In the genomic region with DNA sequence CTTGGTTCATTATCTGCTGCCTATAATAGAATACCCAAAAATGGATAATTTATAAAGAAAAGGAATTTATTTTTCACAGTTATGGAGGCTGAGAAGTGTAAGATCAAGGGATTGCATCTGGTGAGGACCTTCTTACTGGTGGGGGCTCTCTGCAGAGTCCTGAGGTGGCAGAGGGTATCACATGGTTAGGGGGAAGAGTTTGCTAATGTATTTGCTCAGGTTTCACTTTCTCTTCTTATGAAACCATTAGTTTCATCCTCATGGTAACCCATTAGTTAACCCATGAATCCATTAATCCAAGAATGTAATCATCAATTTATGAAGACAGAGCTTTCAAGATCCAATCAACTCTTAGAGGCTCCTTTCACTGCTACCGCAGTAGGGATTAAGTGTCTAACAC, we compare ENCODE assay signal across 1 cellular context.
TF ChIP-seq lines count a peak whose summit lies in the region.

No MANE protein-coding gene starts in this region.

TF ChIP-seq in GM12878, 131 proteins besides CTCF, POLR2A, EP300 and RAD21 (continued from another document):
- TF ChIP-seq, protein P1, sequence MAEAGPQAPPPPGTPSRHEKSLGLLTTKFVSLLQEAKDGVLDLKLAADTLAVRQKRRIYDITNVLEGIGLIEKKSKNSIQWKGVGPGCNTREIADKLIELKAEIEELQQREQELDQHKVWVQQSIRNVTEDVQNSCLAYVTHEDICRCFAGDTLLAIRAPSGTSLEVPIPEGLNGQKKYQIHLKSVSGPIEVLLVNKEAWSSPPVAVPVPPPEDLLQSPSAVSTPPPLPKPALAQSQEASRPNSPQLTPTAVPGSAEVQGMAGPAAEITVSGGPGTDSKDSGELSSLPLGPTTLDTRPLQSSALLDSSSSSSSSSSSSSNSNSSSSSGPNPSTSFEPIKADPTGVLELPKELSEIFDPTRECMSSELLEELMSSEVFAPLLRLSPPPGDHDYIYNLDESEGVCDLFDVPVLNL (IDR thresholded peaks at IDR 0.05; ENCODE audit: low read depth, low read length): no peak
- no peak for TF ChIP-seq CEBPB (IDR thresholded peaks at IDR 0.05; ENCODE audit: borderline replicate concordance in 1 of 2, low read depth in 2 of 2, low read length in 2 of 2)
- TF ChIP-seq MTA2 (IDR thresholded peaks at IDR 0.05; ENCODE audit: low read depth): no peak
- TF ChIP-seq CBX5 (IDR thresholded peaks at IDR 0.05; ENCODE audit: low read depth): no peak
- TF ChIP-seq RUNX3 (IDR thresholded peaks at IDR 0.05; ENCODE audit: low read length): no peak
